ENCODE assay signal across 8 cellular contexts in the genomic region with DNA sequence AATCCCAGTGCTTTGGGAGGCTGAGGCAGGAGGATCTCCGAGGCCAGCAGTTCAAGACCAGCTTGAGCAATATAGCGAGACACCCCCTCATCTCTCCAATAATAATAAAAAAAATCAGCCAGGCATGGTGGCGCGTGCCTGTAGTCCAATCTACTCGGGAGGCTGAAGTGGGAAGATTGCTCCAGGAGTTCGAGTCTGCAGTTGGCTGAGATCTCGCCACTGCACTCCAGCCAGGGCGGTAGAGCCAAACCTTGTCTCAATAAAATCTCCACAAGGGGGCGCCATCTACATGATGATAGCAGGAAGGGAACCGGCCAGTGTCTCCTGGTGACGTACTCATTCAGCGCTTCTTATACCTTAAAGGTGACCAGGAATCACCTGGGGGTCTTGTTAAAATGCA. TPM values are rescaled to one million over a fixed set of nuclear protein-coding genes. Genes with fewer than 3 reads are reported as not detected.
DNase-seq lines count a peak whose midpoint lies in the region; ATAC-seq and TF ChIP-seq lines count a peak whose summit lies in the region.

No MANE protein-coding gene starts in this region.

- H3K9me3 Mint-ChIP-seq in naive thymus-derived CD8-positive, alpha-beta T cell: no peaks in the 10 kb centered on the region

- H3K36me3 Mint-ChIP-seq in naive thymus-derived CD8-positive, alpha-beta T cell: peaks cover 0 to 3% (median 0%) of the 10 kb centered on the region in 3 donors

- no peaks in the 10 kb centered on the region for H3K79me2 ChIP-seq in KMS-11 (ENCODE audit: insufficient read depth, low read depth)
- no peaks in the 10 kb centered on the region for H3K79me2 ChIP-seq in OCI-LY7 (ENCODE audit: insufficient read depth, low read depth, low read length)

- H3K27ac Mint-ChIP-seq in naive thymus-derived CD8-positive, alpha-beta T cell: no peak overlapping the region

- CTCF ChIA-PET in OCI-LY7 (lab: Charles Lee; ENCODE audit: unreplicated experiment): no interaction called here

- H3K27ac ChIP-seq in KMS-11 (no peak overlapping the region), OCI-LY7 (ENCODE audit: low read depth, low read length, poor library complexity, severe bottlenecking) (no peak overlapping the region), esophagus muscularis mucosa (replicated peaks in 1 of 4) (no peak overlapping the region)

- H3K4me3 ChIP-seq in KMS-11 (IDR thresholded peaks at IDR 0.05; ENCODE audit: insufficient read depth, low read depth, low read length): no peak overlapping the region
- no peak overlapping the region for H3K4me3 ChIP-seq in OCI-LY7 (ENCODE audit: low read depth, low read length, poor library complexity, severe bottlenecking)
- no peak overlapping the region for H3K4me3 ChIP-seq in esophagus muscularis mucosa

- H2AFZ ChIP-seq in KMS-11 (ENCODE audit: low read depth): no peak overlapping the region
- H2AFZ ChIP-seq in OCI-LY7 (ENCODE audit: low read length): no peak overlapping the region

- no TSS peak for BruUV-seq in OCI-LY7 (replicated peaks; lab: Mats Ljungman, UMichigan)

- DNase-seq in DMS53 (lab: John Stamatoyannopoulos, UW) (peak; percentile 95), OCI-LY7 (ENCODE audit: low spot score) (peak; percentile 93), activated T-cell treated with anti-CD3 and anti-CD28 coated beads for 24 hours (ENCODE audit: low read depth) (peak; percentile 72), esophagus muscularis mucosa (ENCODE audit: extremely low spot score) (no peak)
- peak; percentile 48 to 89 (median 78) for DNase-seq in naive thymus-derived CD8-positive, alpha-beta T cell
- DNase-seq in stimulated activated naive CD4-positive, alpha-beta T cell (lab: John Stamatoyannopoulos, UW): peak; percentile 39 to 82 (median 68)

- H3K4me1 ChIP-seq in KMS-11 (ENCODE audit: low read depth, poor library complexity, severe bottlenecking) (peaks cover 14% of the 10 kb centered on the region), OCI-LY7 (ENCODE audit: insufficient read depth, low read length, poor library complexity, severe bottlenecking) (peaks cover 8% of the 10 kb centered on the region), esophagus muscularis mucosa (peaks cover 0 to 6% (median 1%) of the 10 kb centered on the region in 4 donors)

- TF ChIP-seq POLR2A in esophagus muscularis mucosa (IDR thresholded peaks at IDR 0.05; ENCODE audit: low read depth): no peak

- H3K27me3 ChIP-seq in KMS-11 (ENCODE audit: insufficient read depth, low read depth) (no peaks in the 10 kb centered on the region), esophagus muscularis mucosa (no peaks in the 10 kb centered on the region)

- TF ChIP-seq CTCF in KMS-11 (conservative IDR thresholded peaks at IDR 0.05; ENCODE audit: low read depth, low read length) (peak; percentile 90), OCI-LY7 (conservative IDR thresholded peaks at IDR 0.05; ENCODE audit: low read length) (peak; percentile 87), esophagus muscularis mucosa (IDR thresholded peaks at IDR 0.05) (peak; percentile 63 to 81 (median 69))

- no peaks in the 10 kb centered on the region for H3K9me2 ChIP-seq in OCI-LY7 (ENCODE audit: insufficient read depth, low read length)

- H3K4me1 Mint-ChIP-seq in naive thymus-derived CD8-positive, alpha-beta T cell: peaks cover 5 to 16% (median 10%) of the 10 kb centered on the region in 4 donors

- ATAC-seq in naive thymus-derived CD8-positive, alpha-beta T cell: peak; percentile 79 to 97
- ATAC-seq in GM18517 (IDR thresholded peaks at IDR 0.05; ENCODE audit: unreplicated experiment): no peak

- H3K9me3 ChIP-seq in OCI-LY7 (ENCODE audit: low read length) (no peaks in the 10 kb centered on the region), esophagus muscularis mucosa (no peaks in the 10 kb centered on the region)

- TF ChIP-seq EP300 in esophagus muscularis mucosa (IDR thresholded peaks at IDR 0.05): no peak

- POLR2A ChIA-PET in OCI-LY7 (lab: Charles Lee): no interaction called here
- POLR2A ChIA-PET in naive thymus-derived CD8-positive, alpha-beta T cell (lab: Charles Lee): no interaction called here

- H3K4me3 Mint-ChIP-seq in naive thymus-derived CD8-positive, alpha-beta T cell: no peak overlapping the region

- intact Hi-C loops in OCI-LY7 (cut with micrococcal nuclease; ENCODE audit: unreplicated experiment): loop anchor here (1.0 kb wide), 2 partner anchors 95 to 131 kb away; no protein-coding TSS in a partner anchor
- intact Hi-C loops in esophagus muscularis mucosa (cut with DNase I): no loop called here

- no peaks in the 10 kb centered on the region for H3K27me3 Mint-ChIP-seq in naive thymus-derived CD8-positive, alpha-beta T cell

- no peak overlapping the region for H3K4me2 ChIP-seq in KMS-11
- no peak overlapping the region for H3K4me2 ChIP-seq in OCI-LY7 (ENCODE audit: low read length)

- H3K36me3 ChIP-seq in KMS-11 (ENCODE audit: insufficient read depth) (no peaks in the 10 kb centered on the region), OCI-LY7 (ENCODE audit: insufficient read depth, low read length) (no peaks in the 10 kb centered on the region), esophagus muscularis mucosa (no peaks in the 10 kb centered on the region)

- no peak overlapping the region for H3K9ac ChIP-seq in KMS-11

- H4K20me1 ChIP-seq in KMS-11 (ENCODE audit: insufficient read depth): no peaks in the 10 kb centered on the region
- no peaks in the 10 kb centered on the region for H4K20me1 ChIP-seq in OCI-LY7 (ENCODE audit: insufficient read depth, low read length)

- 21% methylated on average over 12 of the region's 12 CpGs for WGBS in esophagus muscularis mucosa

RNA-seq across cellular contexts. Expression of a gene that starts 13.6 kb away (rescaled TPM):
- not detected in 2 replicates for total RNA-seq in OCI-LY7 (2014; rRNA removed; shearing (Covaris generic))
- total RNA-seq in OCI-LY7 (2022) (1.1 TPM in 1 of 2 replicates, not detected in the other), esophagus muscularis mucosa (10 to 100 TPM in 1 of 4 donors, 1 to 10 TPM in 3; 5.0 to 32.6 (median 7.0) TPM)
- 1 to 10 TPM; 2.6 TPM for total RNA-seq in naive thymus-derived CD8-positive, alpha-beta T cell
- polyA plus RNA-seq in naive thymus-derived CD8-positive, alpha-beta T cell: under 1 TPM in 1 of 3 donors, not detected in 2; 0.15 TPM

RNA-seq across cellular contexts. Expression of a gene that starts 21.4 kb away (rescaled TPM):
- total RNA-seq in OCI-LY7 (2014; rRNA removed; shearing (Covaris generic)): 4.6 and 5.0 TPM in 2 replicates
- total RNA-seq in OCI-LY7 (2022): 7.6 and 10.3 TPM in 2 replicates
- 10 to 100 TPM; 12.5 to 17.4 (median 16.9) TPM for total RNA-seq in esophagus muscularis mucosa
- 10 to 100 TPM; 17.6 to 19.7 TPM for total RNA-seq in naive thymus-derived CD8-positive, alpha-beta T cell
- polyA plus RNA-seq in naive thymus-derived CD8-positive, alpha-beta T cell: 1 to 10 TPM; 2.4 to 5.3 (median 3.4) TPM

RNA-seq across cellular contexts. Expression of a gene that starts 35.9 kb away (rescaled TPM):
- 0.70 and 2.9 TPM in 2 replicates for total RNA-seq in OCI-LY7 (2014; rRNA removed; shearing (Covaris generic))
- total RNA-seq in OCI-LY7 (2022) (2.6 and 3.5 TPM in 2 replicates), esophagus muscularis mucosa (1 to 10 TPM in 1 of 4 donors, under 1 TPM in 3; 0.42 to 4.6 (median 0.72) TPM)
- under 1 TPM; 0.29 to 0.30 TPM for total RNA-seq in naive thymus-derived CD8-positive, alpha-beta T cell
- polyA plus RNA-seq in naive thymus-derived CD8-positive, alpha-beta T cell: not detected

RNA-seq across cellular contexts. Expression of a gene that starts 39.7 kb away (rescaled TPM):
- total RNA-seq in OCI-LY7 (2014; rRNA removed; shearing (Covaris generic)): 6.5 and 7.9 TPM in 2 replicates
- 19.3 and 19.7 TPM in 2 replicates for total RNA-seq in OCI-LY7 (2022)
- 10 to 100 TPM; 22.4 to 30.6 (median 25.5) TPM for total RNA-seq in esophagus muscularis mucosa
- total RNA-seq in naive thymus-derived CD8-positive, alpha-beta T cell: 10 to 100 TPM; 53.0 to 53.1 TPM
- polyA plus RNA-seq in naive thymus-derived CD8-positive, alpha-beta T cell: 10 to 100 TPM in 1 of 3 donors, 1 to 10 TPM in 2; 5.0 to 10.8 (median 7.1) TPM

RNA-seq across cellular contexts. Expression of a gene that starts 53.1 kb away (rescaled TPM):
- total RNA-seq in OCI-LY7 (2014; rRNA removed; shearing (Covaris generic)): 23.0 and 32.2 TPM in 2 replicates
- total RNA-seq in OCI-LY7 (2022) (18.9 and 19.7 TPM in 2 replicates), esophagus muscularis mucosa (10 to 100 TPM in 3 of 4 donors, 1 to 10 TPM in 1; 9.1 to 15.6 (median 12.2) TPM)
- 10 to 100 TPM; 28.9 to 29.6 TPM for total RNA-seq in naive thymus-derived CD8-positive, alpha-beta T cell
- polyA plus RNA-seq in naive thymus-derived CD8-positive, alpha-beta T cell: 1 to 10 TPM; 3.1 to 9.7 (median 5.2) TPM
